ENCODE assay signal across 31 cellular contexts in genomic region chr1:174689524-174689923, GRCh38.
"Had no signal": no experiment of that assay in that cellular context is flagged by ENCODE, and none has a peak within 500 bp of the region (broad histone marks: within the 10 kb centered on the region; RNA-seq: fewer than 3 reads in every experiment).

No MANE protein-coding gene starts in this region.

- H3K36me3 ChIP-seq: ascending aorta, Peyer's patch, SJCRH30 had no signal

- H3K4me3 ChIP-seq: ascending aorta, body of pancreas, Peyer's patch, SJCRH30 had no signal

- ATAC-seq: activated naive CD4-positive, alpha-beta T cell treated with anti-CD3 and anti-CD28 coated beads, Interleukin-2, amount 50 U/mL, for 72 hours; activated naive CD8-positive, alpha-beta T cell treated with anti-CD3 and anti-CD28 coated beads, Interleukin-2, amount 50 U/mL, for 24 hours; activated T-cell treated with anti-CD3 and anti-CD28 coated beads, Interleukin-2, amount 50 U/mL, for 4 hours; body of pancreas; SK-N-SH treated with all-trans-retinoic acid at 6 μM for 48 hours; T-helper 17 cell; WTC11 had no signal

- H3K27ac ChIP-seq: ascending aorta, body of pancreas, Peyer's patch, RWPE1, SJCRH30 had no signal

- H3K4me1 ChIP-seq: ascending aorta, body of pancreas, Peyer's patch, SJCRH30 had no signal

- H3K9me3 ChIP-seq: ascending aorta, body of pancreas, Peyer's patch, SJCRH30 had no signal

- DNase-seq: activated CD4-positive, alpha-beta T cell treated with anti-CD3 and anti-CD28 coated beads, Interleukin-2, amount 10 ng/mL, durations not matched to agents 24 days and 14 days; activated CD4-positive, alpha-beta T cell treated with anti-CD3 and anti-CD28 coated beads, Interleukin-2, amount 50 U/mL, for 48 hours; activated CD4-positive, CD25-positive, alpha-beta regulatory T cell treated with anti-CD3 and anti-CD28 coated beads, Interleukin-2, amount 50 U/mL, for 72 hours; activated CD8-positive, alpha-beta memory T cell treated with anti-CD3 and anti-CD28 coated beads for 24 hours; activated effector memory CD4-positive, alpha-beta T cell treated with anti-CD3 and anti-CD28 coated beads, Interleukin-2, amount 50 U/mL, for 16 hours; activated naive CD4-positive, alpha-beta T cell treated with Interleukin-2 at 50 U/mL for 16 hours; activated naive CD8-positive, alpha-beta T cell treated with anti-CD3 and anti-CD28 coated beads, Interleukin-2, amount 50 U/mL, for 24 hours; activated T-cell treated with anti-CD3 and anti-CD28 coated beads, Interleukin-2, amount 50 U/mL, for 4 hours; amniotic stem cell; body of pancreas; central memory CD4-positive, alpha-beta T cell; NCI-H1092; NCI-H1417; NCI-H1694; NCI-H2029; NCI-H2107; NCI-H2171 treated with DMSO at 0.1 percent for 48 hours; NCI-H226; NCI-H69; NK-92 treated with Interleukin-12 subunit alpha and Interleukin-12 subunit beta, amount 100 ng/mL, for 24 hours; Right ventricle myocardium superior; SJCRH30; T-helper 17 cell; T-helper 9 cell had no signal

- H3K27me3 ChIP-seq: ascending aorta, body of pancreas, Peyer's patch, SJCRH30 had no signal

- FAIRE-seq: bronchial epithelial cell had no signal
